23 cellular contexts compared by ENCODE assay signal in genomic region chr19:53422551-53422950, GRCh38. TPM values are rescaled to one million over a fixed set of nuclear protein-coding genes. Genes with fewer than 3 reads are reported as not detected.
A peak's percentile ranks its signal among the peaks of the same experiment; 100 is the strongest.
DNase-seq lines count a peak whose midpoint lies in the region; ATAC-seq, FAIRE-seq and TF ChIP-seq lines count a peak whose summit lies in the region.
"Had no signal": no experiment of that assay in that cellular context is flagged by ENCODE, and none has a peak within 500 bp of the region (broad histone marks: within the 10 kb centered on the region; RNA-seq: fewer than 3 reads in every experiment).

No MANE protein-coding gene starts in this region.

- no peaks in the 10 kb centered on the region for H3K36me3 Mint-ChIP-seq in GM23338 (ENCODE audit: low read depth)
- H3K36me3 Mint-ChIP-seq in immature natural killer cell: peaks cover 0 to under 1% (median 0%) of the 10 kb centered on the region in 3 donors
- H3K36me3 Mint-ChIP-seq: IgD-negative memory B cell had no signal

- H3K27me3 Mint-ChIP-seq in GM23338 (ENCODE audit: insufficient read depth, low read depth, poor library complexity) (peaks cover 3% of the 10 kb centered on the region), immature natural killer cell (ENCODE audit: low read depth in 3 of 3) (peaks cover 1 to 5% (median 1%) of the 10 kb centered on the region in 3 donors)
- H3K27me3 Mint-ChIP-seq: CD8-positive, alpha-beta memory T cell; IgD-negative memory B cell had no signal

- H3F3A ChIP-seq in GM23338 (replicated peaks; ENCODE audit: low read depth): no peaks in the 10 kb centered on the region

- H3K9me3 Mint-ChIP-seq in GM23338 (0 out of 3 replicates have a peak, but pooled peaks cover 1% of the 10 kb centered on the region), immature natural killer cell (peaks cover 1 to 22% (median 5%) of the 10 kb centered on the region in 6 donors)

- no peak overlapping the region for H3K27ac Mint-ChIP-seq in GM23338
- H3K27ac Mint-ChIP-seq in immature natural killer cell: no peak overlapping the region
- H3K27ac Mint-ChIP-seq: CD8-positive, alpha-beta memory T cell; IgD-negative memory B cell had no signal

- H3K9me3 ChIP-seq in keratinocyte (ENCODE audit: control insufficient read depth, low read depth, low read length): no peaks in the 10 kb centered on the region
- H3K9me3 ChIP-seq: MG63, Peyer's patch had no signal

- no peaks in the 10 kb centered on the region for H3K9me1 ChIP-seq in keratinocyte (ENCODE audit: control insufficient read depth, extremely low read depth, insufficient read depth, low read length)

- no peaks in the 10 kb centered on the region for H4K20me1 ChIP-seq in GM23338 (replicated peaks; ENCODE audit: insufficient read depth)
- no peaks in the 10 kb centered on the region for H4K20me1 ChIP-seq in keratinocyte (ENCODE audit: control insufficient read depth, extremely low read depth, insufficient read depth, low read length)

- no peaks in the 10 kb centered on the region for H3K9me2 ChIP-seq in GM23338 (ENCODE audit: insufficient read depth)

- no peaks in the 10 kb centered on the region for H3K79me2 ChIP-seq in GM23338 (replicated peaks; ENCODE audit: insufficient read depth)
- H3K79me2 ChIP-seq in keratinocyte (ENCODE audit: control insufficient read depth, insufficient read depth, low read length): no peaks in the 10 kb centered on the region

- dilution Hi-C loops in keratinocyte (cut with MboI; ENCODE audit: extremely low pct_ligation_motif_present, low sequenced_read_pairs): no loop called here

- peak overlapping the region; percentile 42 for H3K4me2 ChIP-seq in GM23338
- H3K4me2 ChIP-seq in keratinocyte (ENCODE audit: control insufficient read depth, extremely low read depth, insufficient read depth, low read depth, low read length): no peak overlapping the region

- H3K27ac ChIP-seq in GM23338 (ENCODE audit: low read depth): peak overlapping the region; percentile 89
- no peak overlapping the region for H3K27ac ChIP-seq in keratinocyte (ENCODE audit: control insufficient read depth, insufficient read depth, low read length)
- H3K27ac ChIP-seq: Peyer's patch had no signal

- H3K27me3 ChIP-seq in GM23338 (ENCODE audit: insufficient read depth) (no peaks in the 10 kb centered on the region), keratinocyte (ENCODE audit: control insufficient read depth, extremely low read depth, insufficient read depth, low read length) (no peaks in the 10 kb centered on the region)
- H3K27me3 ChIP-seq: MG63, Peyer's patch had no signal

- DNase-seq in GM23338 (ENCODE audit: low spot score) (peak; percentile 35), NCI-H187 treated with DMSO at 0.1 percent for 48 hours (lab: John Stamatoyannopoulos, UW) (peak; percentile 35), NCI-H69 (lab: John Stamatoyannopoulos, UW) (peak; percentile 67), keratinocyte (ENCODE audit: low read depth, low spot score) (no peak), OCI-M1 (lab: John Stamatoyannopoulos, UW) (no peak), immature natural killer cell (no peak), epidermal melanocyte (ENCODE audit: insufficient read length, low spot score) (no peak)
- DNase-seq: C1 segment of cervical spinal cord; CD8-positive, alpha-beta memory T cell; DMS79 treated with DMSO at 0.1 percent for 48 hours; GOT3; Kasumi-1; MG63; NCI-H1048; NCI-H1694 treated with DMSO at 0.1 percent for 48 hours; NCI-H2171; NCI-H510A treated with DMSO at 0.1 percent for 48 hours; Peyer's patch; SW 1271; T-helper 2 cell had no signal

- peak overlapping the region; percentile 30; the same call in 2 of the 3 replicates for H3K4me3 Mint-ChIP-seq in GM23338
- no peak overlapping the region for H3K4me3 Mint-ChIP-seq in immature natural killer cell
- H3K4me3 Mint-ChIP-seq: CD8-positive, alpha-beta memory T cell; IgD-negative memory B cell had no signal

- H3K4me1 ChIP-seq in GM23338 (ENCODE audit: insufficient read depth): peaks cover 10% of the 10 kb centered on the region; the same call in 1 of the 2 replicates
- no peaks in the 10 kb centered on the region for H3K4me1 ChIP-seq in keratinocyte (ENCODE audit: control insufficient read depth, extremely low read depth, insufficient read depth, low read length)
- H3K4me1 ChIP-seq: Peyer's patch had no signal

- no peak overlapping the region for H3K9ac ChIP-seq in keratinocyte (ENCODE audit: control insufficient read depth, extremely low read depth, insufficient read depth, low read length)

- no peak for TF ChIP-seq CTCF in GM23338 (conservative IDR thresholded peaks at IDR 0.05; ENCODE audit: low read depth in 2 of 2)
- TF ChIP-seq CTCF in keratinocyte (optimal IDR thresholded peaks at IDR 0.05 in 1 of 3, IDR thresholded peaks at IDR 0.05 in 1 of 3, conservative IDR thresholded peaks at IDR 0.05 in 1 of 3; ENCODE audit: extremely low read depth in 1 of 3, insufficient read depth in 2 of 3, low read length in 3 of 3): no peak

- peak overlapping the region; percentile 26; the same call in 1 of the 2 replicates for H3K4me3 ChIP-seq in GM23338
- H3K4me3 ChIP-seq in keratinocyte (ENCODE audit: control insufficient read depth in 2 of 3, extremely low read depth in 1 of 3, insufficient read depth in 2 of 3, low read depth in 1 of 3, low read length in 3 of 3): no peak overlapping the region
- H3K4me3 ChIP-seq: MG63, Peyer's patch had no signal

- H2AFZ ChIP-seq in GM23338: no peak overlapping the region
- no peak overlapping the region for H2AFZ ChIP-seq in keratinocyte (ENCODE audit: control insufficient read depth, low read length)

- FAIRE-seq in keratinocyte (lab: Jason Lieb, UNC): peak; percentile 57

- H3K36me3 ChIP-seq in GM23338 (ENCODE audit: insufficient read depth) (no peaks in the 10 kb centered on the region), keratinocyte (ENCODE audit: control insufficient read depth in 2 of 2, extremely low read depth in 1 of 2, insufficient read depth in 2 of 2, low read length in 2 of 2) (no peaks in the 10 kb centered on the region)
- H3K36me3 ChIP-seq: MG63, Peyer's patch had no signal

- no peak for ATAC-seq in GM23338
- no peak for ATAC-seq in HG03520 (IDR thresholded peaks at IDR 0.05; ENCODE audit: unreplicated experiment)
- ATAC-seq: HCT116 had no signal

- H3K4me1 Mint-ChIP-seq in GM23338 (peaks cover 15% of the 10 kb centered on the region), immature natural killer cell (peaks cover 0 to 2% of the 10 kb centered on the region in 2 donors)

TF ChIP-seq in GM23338, 12 proteins besides CTCF, POLR2A, EP300 and RAD21 (continues in another document):
- no peak for TF ChIP-seq CREB1 (CRISPR knock-in tag; IDR thresholded peaks at IDR 0.05; ENCODE audit: low read depth)

RNA-seq across cellular contexts. Expression of gene ZNF761, which starts 9.2 kb away (rescaled TPM):
- total RNA-seq in GM23338 (2014; rRNA removed; shearing (Covaris generic)): 35.0 and 40.1 TPM in 2 replicates
- polyA plus RNA-seq in GM23338 (2016; fragmentation: Nextera tagmentation; extraction: Ambion mirVana) (13.4 and 17.1 TPM in 2 replicates), keratinocyte (6.8 to 10.3 TPM (median 9.2 TPM) in 3 replicates), immature natural killer cell (1 to 10 TPM; 4.4 to 8.9 (median 6.9) TPM)
- 7.7 TPM for polyA plus RNA-seq in keratinocyte (2011; ENCODE audit: low read depth)
- 5.9 and 10.1 TPM in 2 replicates for polyA plus RNA-seq in keratinocyte (2011; cell fraction: cytosol; rRNA removed)
- polyA plus RNA-seq in keratinocyte (2011; cell fraction: nucleus; rRNA removed): 18.7 and 21.8 TPM in 2 replicates
- 5.5 and 9.0 TPM in 2 replicates for polyA plus RNA-seq in keratinocyte (2012; ENCODE audit: low replicate concordance)
- polyA minus RNA-seq in keratinocyte: 1.8 to 18.8 TPM (median 10.3 TPM) in 3 replicates
- polyA minus RNA-seq in keratinocyte (2011; cell fraction: cytosol; rRNA and poly(A)+ RNA removed): 9.2 TPM
- polyA minus RNA-seq in keratinocyte (2011; cell fraction: nucleus; rRNA and poly(A)+ RNA removed): 8.7 and 15.4 TPM in 2 replicates

RNA-seq across cellular contexts. Expression of gene ZNF765, which starts 27.6 kb away (rescaled TPM):
- 30.0 and 33.4 TPM in 2 replicates for total RNA-seq in GM23338 (2014; rRNA removed; shearing (Covaris generic))
- 9.8 and 10.3 TPM in 2 replicates for polyA plus RNA-seq in GM23338 (2016; fragmentation: Nextera tagmentation; extraction: Ambion mirVana)
- polyA plus RNA-seq in keratinocyte: 4.6 to 5.9 TPM (median 5.2 TPM) in 3 replicates
- polyA plus RNA-seq in keratinocyte (2011; ENCODE audit: low read depth): 2.7 TPM
- polyA plus RNA-seq in keratinocyte (2011; cell fraction: cytosol; rRNA removed): 2.0 and 4.4 TPM in 2 replicates
- polyA plus RNA-seq in keratinocyte (2011; cell fraction: nucleus; rRNA removed): 9.4 and 9.6 TPM in 2 replicates
- polyA plus RNA-seq in keratinocyte (2012; ENCODE audit: low replicate concordance): 3.9 and 4.6 TPM in 2 replicates
- 4.3 to 19.9 TPM (median 9.4 TPM) in 3 replicates for polyA minus RNA-seq in keratinocyte
- polyA minus RNA-seq in keratinocyte (2011; cell fraction: cytosol; rRNA and poly(A)+ RNA removed): 6.7 TPM
- 8.3 and 17.4 TPM in 2 replicates for polyA minus RNA-seq in keratinocyte (2011; cell fraction: nucleus; rRNA and poly(A)+ RNA removed)
- polyA plus RNA-seq in immature natural killer cell: 10 to 100 TPM in 1 of 3 donors, 1 to 10 TPM in 2; 5.2 to 13.0 (median 8.7) TPM

RNA-seq across cellular contexts. Expression of gene ZNF813, which starts 45.0 kb away (rescaled TPM):
- total RNA-seq in GM23338 (2014; rRNA removed; shearing (Covaris generic)): 29.3 and 30.9 TPM in 2 replicates
- polyA plus RNA-seq in GM23338 (2016; fragmentation: Nextera tagmentation; extraction: Ambion mirVana): 5.3 and 6.4 TPM in 2 replicates
- polyA plus RNA-seq in keratinocyte: 1.5 to 2.5 TPM (median 2.1 TPM) in 3 replicates
- 0.97 TPM for polyA plus RNA-seq in keratinocyte (2011; ENCODE audit: low read depth)
- polyA plus RNA-seq in keratinocyte (2011; cell fraction: cytosol; rRNA removed): 0.96 and 2.0 TPM in 2 replicates
- polyA plus RNA-seq in keratinocyte (2011; cell fraction: nucleus; rRNA removed): 2.2 and 2.6 TPM in 2 replicates
- polyA plus RNA-seq in keratinocyte (2012; ENCODE audit: low replicate concordance): 1.8 and 2.4 TPM in 2 replicates
- polyA minus RNA-seq in keratinocyte: 1.9 to 5.9 TPM (median 2.7 TPM) in 3 replicates
- 1.9 TPM for polyA minus RNA-seq in keratinocyte (2011; cell fraction: cytosol; rRNA and poly(A)+ RNA removed)
- 3.2 and 5.7 TPM in 2 replicates for polyA minus RNA-seq in keratinocyte (2011; cell fraction: nucleus; rRNA and poly(A)+ RNA removed)
- polyA plus RNA-seq in immature natural killer cell: 1 to 10 TPM; 1.6 to 6.1 (median 2.7) TPM

RNA-seq across cellular contexts. Expression of gene ZNF525, which starts 57.0 kb away (rescaled TPM):
- total RNA-seq in GM23338 (2014; rRNA removed; shearing (Covaris generic)): 74.0 and 99.8 TPM in 2 replicates
- 29.5 and 39.3 TPM in 2 replicates for polyA plus RNA-seq in GM23338 (2016; fragmentation: Nextera tagmentation; extraction: Ambion mirVana)
- polyA plus RNA-seq in keratinocyte: 6.7 to 9.5 TPM (median 9.5 TPM) in 3 replicates
- 8.8 TPM for polyA plus RNA-seq in keratinocyte (2011; ENCODE audit: low read depth)
- polyA plus RNA-seq in keratinocyte (2011; cell fraction: cytosol; rRNA removed): 3.5 and 7.5 TPM in 2 replicates
- polyA plus RNA-seq in keratinocyte (2011; cell fraction: nucleus; rRNA removed): 17.1 and 21.5 TPM in 2 replicates
- 5.8 and 8.0 TPM in 2 replicates for polyA plus RNA-seq in keratinocyte (2012; ENCODE audit: low replicate concordance)
- polyA minus RNA-seq in keratinocyte: 1.0 to 14.5 TPM (median 8.6 TPM) in 3 replicates
- polyA minus RNA-seq in keratinocyte (2011; cell fraction: cytosol; rRNA and poly(A)+ RNA removed): 4.4 TPM
- polyA minus RNA-seq in keratinocyte (2011; cell fraction: nucleus; rRNA and poly(A)+ RNA removed): 8.3 and 15.8 TPM in 2 replicates
- 10 to 100 TPM in 1 of 3 donors, 1 to 10 TPM in 1, not detected in 1; 4.8 to 10.9 TPM for polyA plus RNA-seq in immature natural killer cell

Comparison
In these comparisons a context has a peak if more than half of its experiments do, and no peak if none do; other contexts are left out.
1. DNase-seq: peak in GM23338 (single experiment), NCI-H187 treated with DMSO at 0.1 percent for 48 hours (single experiment) and NCI-H69 (single experiment); none in keratinocyte (single experiment), OCI-M1 (single experiment), immature natural killer cell (0 of 3) and epidermal melanocyte (single experiment).